10 cellular contexts compared by ENCODE assay signal in the genomic region with DNA sequence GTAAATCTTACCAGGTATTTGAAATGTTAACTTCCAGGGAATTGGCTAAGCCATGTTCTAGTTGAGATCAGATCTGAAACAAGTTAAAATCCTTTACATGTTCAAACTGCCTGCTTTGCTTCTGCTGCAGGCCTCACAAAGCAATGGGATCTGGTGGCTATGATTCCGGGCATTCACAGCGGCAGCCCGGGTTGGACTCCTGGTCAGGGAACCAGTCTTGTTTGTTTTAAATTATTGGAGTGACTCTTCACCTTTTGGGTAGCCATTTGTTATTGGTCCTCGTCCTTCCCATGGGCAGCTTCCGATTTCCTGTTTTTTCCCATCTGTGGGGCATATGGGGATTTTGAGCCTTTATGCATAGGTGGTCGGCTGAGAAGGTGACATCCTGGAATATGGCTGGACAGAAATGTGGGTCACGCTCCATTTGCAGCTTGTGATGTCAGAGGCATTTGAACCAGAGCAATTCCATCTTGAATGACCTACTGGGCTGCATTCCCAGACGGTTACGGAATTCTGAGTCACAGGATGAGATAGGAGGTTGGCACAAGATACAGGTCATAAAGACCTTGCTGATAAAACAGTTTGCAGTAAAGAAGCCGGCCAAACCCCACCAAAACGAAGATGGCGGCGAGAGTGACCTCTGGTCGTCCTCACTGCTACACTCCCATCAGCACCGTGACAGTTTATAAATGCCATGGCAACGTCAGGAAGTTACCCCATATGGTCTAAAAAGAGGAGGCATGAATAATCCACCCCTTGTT. TPM values are rescaled to one million over a fixed set of nuclear protein-coding genes. Genes with fewer than 3 reads are reported as not detected.
DNase-seq lines count a peak whose midpoint lies in the region; ATAC-seq and TF ChIP-seq lines count a peak whose summit lies in the region.
"Had no signal": no experiment of that assay in that cellular context is flagged by ENCODE, and none has a peak within 500 bp of the region (broad histone marks: within the 10 kb centered on the region; RNA-seq: fewer than 3 reads in every experiment).

No MANE protein-coding gene starts in this region.

- in situ Hi-C loops in gastrocnemius medialis (cut with MboI; ENCODE audit: low sequenced_read_pairs in 4 of 4): no loop called here

- peaks cover 2 to 13% of the 10 kb centered on the region in 2 donors for H3K27me3 Mint-ChIP-seq in CD4-positive, alpha-beta memory T cell

- intact Hi-C loops in left cardiac atrium (cut with DNase I): loop anchor here in 1 of 2 donors (5.0 kb wide), 1 partner anchor 56 kb away; a partner anchor contains a TSS
- intact Hi-C loops in gastrocnemius medialis (cut with DNase I; ENCODE audit: low total_unique reads): loop anchor here (1.0 kb wide), 1 partner anchor 9 kb away; no protein-coding TSS in a partner anchor
- intact Hi-C loops in CD4-positive, alpha-beta memory T cell (cut with micrococcal nuclease): no loop called here

- ATAC-seq in left cardiac atrium (peak; percentile 82 to 89), gastrocnemius medialis (peak; percentile 98), GM21360 (IDR thresholded peaks at IDR 0.05; ENCODE audit: unreplicated experiment) (no peak)

- no peak overlapping the region for H3K27ac Mint-ChIP-seq in CD4-positive, alpha-beta memory T cell

- H3K9me3 ChIP-seq in adipocyte (ENCODE audit: control insufficient read depth, low read length): no peaks in the 10 kb centered on the region
- no peaks in the 10 kb centered on the region for H3K9me3 ChIP-seq in gastrocnemius medialis
- no peaks in the 10 kb centered on the region for H3K9me3 ChIP-seq in CD4-positive, alpha-beta memory T cell (ENCODE audit: control insufficient read depth in 1 of 2, low read length in 2 of 2)

- TF ChIP-seq POLR2A in gastrocnemius medialis (IDR thresholded peaks at IDR 0.05): no peak

- DNase-seq in GM04503 (ENCODE audit: low read depth) (peak; percentile 59), adipocyte (ENCODE audit: low read depth) (peak; percentile 63), left cardiac atrium (peak; percentile 81), gastrocnemius medialis (peak; percentile 64 to 87), SKM-1 treated with dmso at 0.1 percent for 144 hours (lab: John Stamatoyannopoulos, UW; ENCODE audit: unreplicated experiment) (no peak), DMS153 treated with DMSO at 0.1 percent for 48 hours (lab: John Stamatoyannopoulos, UW; ENCODE audit: unreplicated experiment) (no peak)
- no peak for DNase-seq in CD4-positive, alpha-beta memory T cell
- DNase-seq: foreskin melanocyte, NCI-H774 had no signal

- no peak overlapping the region for H3K4me3 Mint-ChIP-seq in CD4-positive, alpha-beta memory T cell

- H3K4me1 Mint-ChIP-seq in CD4-positive, alpha-beta memory T cell: peaks cover 0 to 9% (median 4%) of the 10 kb centered on the region in 4 donors

- H3K36me3 Mint-ChIP-seq in CD4-positive, alpha-beta memory T cell: no peaks in the 10 kb centered on the region

- CTCF ChIA-PET in CD4-positive, alpha-beta memory T cell (lab: Charles Lee; ENCODE audit: partially characterized antibody): no interaction called here

- H3K4me3 ChIP-seq in adipocyte (ENCODE audit: low read length) (no peak overlapping the region), gastrocnemius medialis (no peak overlapping the region)
- no peak overlapping the region for H3K4me3 ChIP-seq in CD4-positive, alpha-beta memory T cell (ENCODE audit: low read length in 2 of 2)

- no peaks in the 10 kb centered on the region for H3K36me3 ChIP-seq in adipocyte (ENCODE audit: control insufficient read depth, insufficient read depth, low read length, severe bottlenecking)
- no peaks in the 10 kb centered on the region for H3K36me3 ChIP-seq in gastrocnemius medialis
- H3K36me3 ChIP-seq in CD4-positive, alpha-beta memory T cell (ENCODE audit: insufficient read depth, low read length): no peaks in the 10 kb centered on the region

- H3K9ac ChIP-seq in adipocyte (ENCODE audit: low read length): no peak overlapping the region

- peaks cover 2% of the 10 kb centered on the region for H3K27me3 ChIP-seq in adipocyte (replicated peaks; ENCODE audit: control insufficient read depth, insufficient read depth, low read length)
- no peaks in the 10 kb centered on the region for H3K27me3 ChIP-seq in gastrocnemius medialis
- H3K27me3 ChIP-seq in CD4-positive, alpha-beta memory T cell (ENCODE audit: insufficient read depth, low read length): no peaks in the 10 kb centered on the region

- POLR2A ChIA-PET in CD4-positive, alpha-beta memory T cell (lab: Charles Lee; ENCODE audit: partially characterized antibody): no interaction called here

- no peak for TF ChIP-seq CTCF in gastrocnemius medialis (IDR thresholded peaks at IDR 0.05 in 4 of 5, conservative IDR thresholded peaks at IDR 0.05 in 1 of 5)

- peak overlapping the region; percentile 56 to 84 (median 63) for H3K27ac ChIP-seq in gastrocnemius medialis
- H3K27ac ChIP-seq in CD4-positive, alpha-beta memory T cell (ENCODE audit: low read depth, low read length): no peak overlapping the region

- peaks cover 14% of the 10 kb centered on the region for H3K4me1 ChIP-seq in adipocyte (ENCODE audit: control insufficient read depth, insufficient read depth, low read length)
- H3K4me1 ChIP-seq in gastrocnemius medialis: peaks cover 16 to 25% of the 10 kb centered on the region in 2 donors
- H3K4me1 ChIP-seq in CD4-positive, alpha-beta memory T cell (ENCODE audit: insufficient read depth, low read length): no peaks in the 10 kb centered on the region

- no peaks in the 10 kb centered on the region for H3K9me3 Mint-ChIP-seq in CD4-positive, alpha-beta memory T cell

RNA-seq across cellular contexts. Expression of a gene that starts 20.1 kb away (rescaled TPM):
- total RNA-seq in left cardiac atrium (100 to 1,000 TPM; 314 to 337 TPM), gastrocnemius medialis (100 to 1,000 TPM; 316 to 866 (median 549) TPM)
- 100 to 1,000 TPM; 134 to 143 TPM for total RNA-seq in CD4-positive, alpha-beta memory T cell
- polyA plus RNA-seq in CD4-positive, alpha-beta memory T cell: 100 to 1,000 TPM; 236 to 245 TPM

RNA-seq across cellular contexts. Expression of a gene that starts 40.3 kb away (rescaled TPM):
- total RNA-seq in left cardiac atrium: not detected
- total RNA-seq in gastrocnemius medialis: not detected
- not detected for total RNA-seq in CD4-positive, alpha-beta memory T cell
- polyA plus RNA-seq in CD4-positive, alpha-beta memory T cell: not detected

RNA-seq across cellular contexts. Expression of a gene that starts 43.2 kb away (rescaled TPM):
- total RNA-seq in left cardiac atrium (100 to 1,000 TPM; 422 to 434 TPM), gastrocnemius medialis (100 to 1,000 TPM; 306 to 608 (median 365) TPM)
- total RNA-seq in CD4-positive, alpha-beta memory T cell: 100 to 1,000 TPM; 204 to 212 TPM
- polyA plus RNA-seq in CD4-positive, alpha-beta memory T cell: 100 to 1,000 TPM; 124 to 133 TPM

RNA-seq across cellular contexts. Expression of a gene that starts 55.6 kb away (rescaled TPM):
- total RNA-seq in left cardiac atrium: 10 to 100 TPM; 44.8 to 60.9 TPM
- total RNA-seq in gastrocnemius medialis: 10 to 100 TPM; 24.1 to 47.5 (median 37.3) TPM
- 10 to 100 TPM; 85.8 to 86.0 TPM for total RNA-seq in CD4-positive, alpha-beta memory T cell
- 100 to 1,000 TPM in 1 of 2 donors, 10 to 100 TPM in 1; 83.3 to 152 TPM for polyA plus RNA-seq in CD4-positive, alpha-beta memory T cell

RNA-seq across cellular contexts. Expression of a gene that starts 58.4 kb away (rescaled TPM):
- total RNA-seq in left cardiac atrium: 10 to 100 TPM; 27.7 to 34.7 TPM
- total RNA-seq in gastrocnemius medialis: 10 to 100 TPM in 1 of 4 donors, 1 to 10 TPM in 3; 4.0 to 12.2 (median 7.7) TPM
- total RNA-seq in CD4-positive, alpha-beta memory T cell: 100 to 1,000 TPM; 137 to 143 TPM
- polyA plus RNA-seq in CD4-positive, alpha-beta memory T cell: 10 to 100 TPM; 15.0 to 43.6 TPM

Comparison
In these comparisons a context has a peak if more than half of its experiments do, and no peak if none do; other contexts are left out.
1. DNase-seq: peak in GM04503 (single experiment), adipocyte (single experiment), left cardiac atrium (single experiment) and gastrocnemius medialis (2 of 2); none in CD4-positive, alpha-beta memory T cell (0 of 5), SKM-1 treated with dmso at 0.1 percent for 144 hours (single experiment) and DMS153 treated with DMSO at 0.1 percent for 48 hours (single experiment).